Comparison of ENCODE assay signal across 29 cellular contexts in the genomic region with DNA sequence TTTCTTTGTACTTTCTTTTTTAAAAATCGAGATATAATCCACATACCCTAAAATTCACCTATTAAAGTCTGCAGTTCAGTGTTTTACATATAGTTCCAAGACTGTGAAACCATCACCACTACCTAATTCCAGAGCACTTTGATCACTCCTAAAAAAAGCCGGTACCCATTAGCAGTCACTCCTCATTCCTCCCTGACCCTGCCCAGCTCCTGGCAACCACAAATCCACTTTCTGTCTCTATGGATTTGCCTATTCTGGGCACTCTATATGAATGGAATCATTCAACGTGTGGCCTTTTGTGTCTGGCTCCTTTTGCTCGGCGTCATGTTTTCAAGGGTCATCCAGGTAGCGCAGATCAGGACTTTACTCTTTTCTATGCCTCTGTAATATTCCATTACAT. TPM values are rescaled to one million over a fixed set of nuclear protein-coding genes. Genes with fewer than 3 reads are reported as not detected.
"Had no signal": no experiment of that assay in that cellular context is flagged by ENCODE, and none has a peak within 500 bp of the region (broad histone marks: within the 10 kb centered on the region; RNA-seq: fewer than 3 reads in every experiment).

No MANE protein-coding gene starts in this region.

- DNase-seq: activated CD4-positive, alpha-beta memory T cell treated with anti-CD3 and anti-CD28 coated beads for 36 hours; activated CD4-positive, alpha-beta T cell treated with anti-CD3 and anti-CD28 coated beads, Interleukin-2, amount 10 ng/mL, durations not matched to agents 24 days and 14 days; activated CD4-positive, CD25-positive, alpha-beta regulatory T cell treated with anti-CD3 and anti-CD28 coated beads, Interleukin-2, amount 50 U/mL, for 72 hours; activated naive CD4-positive, alpha-beta T cell; activated T-cell treated with anti-CD3 and anti-CD28 coated beads, Interleukin-2, amount 50 U/mL, for 72 hours; adrenal gland; aorta; effector memory CD4-positive, alpha-beta T cell; gastrocnemius medialis; glutamatergic neuron; left ventricle myocardium inferior; mesendoderm; nephron progenitor cell; ovary; spleen; stimulated activated naive CD4-positive, alpha-beta T cell; T1000 had no signal

- H3K4me3 Mint-ChIP-seq: activated CD4-positive, alpha-beta memory T cell treated with anti-CD3 and anti-CD28 coated beads for 36 hours; activated CD4-positive, alpha-beta T cell treated with anti-CD3 and anti-CD28 coated beads, Interleukin-2, amount 10 ng/mL, durations not matched to agents 24 days and 14 days; activated T-cell treated with anti-CD3 and anti-CD28 coated beads, Interleukin-2, amount 50 U/mL, for 72 hours; nephron progenitor cell; T-helper 1 cell treated with Interleukin-12 subunit alpha and Interleukin-12 subunit beta and Interleukin-4 antibody, amounts not matched to agents 30 μg/mL and 1 μg/mL, for 36 hours had no signal

- ATAC-seq: activated naive CD4-positive, alpha-beta T cell treated with anti-CD3 and anti-CD28 coated beads, Interleukin-2, amount 50 U/mL, for 72 hours; activated T-cell treated with anti-CD3 and anti-CD28 coated beads, Interleukin-2, amount 50 U/mL, for 72 hours; gastrocnemius medialis had no signal

- H3K9me3 ChIP-seq: adrenal gland, body of pancreas, gastrocnemius medialis, left ventricle myocardium inferior, mucosa of descending colon, neutrophil, ovary, spleen, tibial nerve had no signal

- H3K27me3 ChIP-seq: adrenal gland, body of pancreas, ovary, tibial nerve had no signal

- H3K4me3 ChIP-seq: adrenal gland, body of pancreas, gastrocnemius medialis, left ventricle myocardium inferior, lung, mucosa of descending colon, ovary, spleen, tibial nerve had no signal

- H3K4me1 ChIP-seq: adrenal gland had no signal

- H3K27ac Mint-ChIP-seq: activated CD4-positive, alpha-beta memory T cell treated with anti-CD3 and anti-CD28 coated beads for 36 hours; activated CD4-positive, alpha-beta T cell treated with anti-CD3 and anti-CD28 coated beads, Interleukin-2, amount 10 ng/mL, durations not matched to agents 24 days and 14 days; activated naive CD4-positive, alpha-beta T cell treated with anti-CD3 and anti-CD28 coated beads, Interleukin-2, amount 50 U/mL, for 72 hours; activated T-cell treated with anti-CD3 and anti-CD28 coated beads, Interleukin-2, amount 50 U/mL, for 72 hours; nephron progenitor cell; progenitor cell of endocrine pancreas; T-helper 1 cell treated with Interleukin-12 subunit alpha and Interleukin-12 subunit beta and Interleukin-4 antibody, amounts not matched to agents 30 μg/mL and 1 μg/mL, for 36 hours had no signal

- H3K27ac ChIP-seq: adrenal gland, gastrocnemius medialis, left ventricle myocardium inferior, neutrophil, ovary, spleen, tibial nerve had no signal

- H3K36me3 Mint-ChIP-seq: activated CD4-positive, alpha-beta memory T cell treated with anti-CD3 and anti-CD28 coated beads for 36 hours; activated naive CD4-positive, alpha-beta T cell treated with anti-CD3 and anti-CD28 coated beads, Interleukin-2, amount 50 U/mL, for 72 hours had no signal

- H3K36me3 ChIP-seq: adrenal gland, gastrocnemius medialis, left ventricle myocardium inferior, neutrophil, ovary, spleen, tibial nerve had no signal

RNA-seq across cellular contexts. Expression of a gene that starts 17.3 kb away (rescaled TPM):
- total RNA-seq: activated CD4-positive, alpha-beta memory T cell treated with anti-CD3 and anti-CD28 coated beads for 36 hours; activated CD4-positive, alpha-beta T cell treated with anti-CD3 and anti-CD28 coated beads, Interleukin-2, amount 10 ng/mL, durations not matched to agents 24 days and 14 days; activated naive CD4-positive, alpha-beta T cell treated with anti-CD3 and anti-CD28 coated beads, Interleukin-2, amount 50 U/mL, for 72 hours; activated T-cell treated with anti-CD3 and anti-CD28 coated beads, Interleukin-2, amount 50 U/mL, for 72 hours; adrenal gland; aorta; body of pancreas; epithelial cell of proximal tubule; gastrocnemius medialis; left ventricle myocardium inferior; lung; mucosa of descending colon; ovary; progenitor cell of endocrine pancreas; renal cortical epithelial cell; spleen; temporal lobe; tibial nerve; ureter had no signal
- polyA plus RNA-seq: aorta had no signal
